In the genomic region with DNA sequence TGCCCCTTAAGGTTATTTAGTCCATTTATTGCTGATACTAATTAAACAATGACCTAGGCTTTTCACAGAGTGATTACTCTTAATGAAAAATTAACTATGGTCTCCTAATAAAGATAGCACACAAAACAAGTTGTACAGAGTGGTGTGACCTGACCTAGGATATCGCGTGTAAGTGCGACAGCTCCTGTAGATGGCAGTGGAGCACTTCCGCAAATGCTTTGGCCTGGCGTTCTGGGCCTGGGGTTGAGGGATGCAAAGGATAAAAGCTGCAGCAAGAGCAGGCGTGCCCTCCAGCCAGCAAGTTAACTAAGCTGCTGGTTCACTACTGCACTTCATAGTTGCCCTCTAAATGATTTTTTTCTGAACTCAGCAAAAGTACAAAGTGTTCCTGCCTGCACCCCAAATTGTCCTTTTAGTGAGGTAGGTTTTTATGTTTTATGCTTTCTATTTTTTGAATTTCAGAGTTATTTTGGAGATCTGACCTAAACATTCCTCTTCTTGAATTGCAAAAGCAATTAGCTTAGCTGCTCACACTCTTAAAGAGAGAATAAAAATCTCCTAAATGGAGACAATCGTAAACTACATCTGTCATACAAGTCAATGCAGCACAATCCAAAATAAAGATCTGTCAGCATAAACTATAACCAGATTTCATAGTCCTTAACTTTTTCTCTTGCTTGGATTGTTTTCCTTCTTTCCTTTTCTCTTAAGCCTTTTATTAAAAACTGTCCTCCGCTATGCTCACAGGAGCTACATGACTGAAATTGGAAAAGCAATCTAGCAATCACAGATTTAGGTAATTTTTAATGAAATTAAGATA, we compare ENCODE assay signal across 8 cellular contexts.
A peak's percentile ranks its signal among the peaks of the same experiment; 100 is the strongest.
DNase-seq lines count a peak whose midpoint lies in the region; ATAC-seq, FAIRE-seq and TF ChIP-seq lines count a peak whose summit lies in the region.

No MANE protein-coding gene starts in this region.

- H3K4me1 Mint-ChIP-seq in mesothelial cell of epicardium (peaks cover 33% of the 10 kb centered on the region), T-helper 17 cell (no peaks in the 10 kb centered on the region)

- TF ChIP-seq CTCF in endothelial cell of umbilical vein (IDR thresholded peaks at IDR 0.05; ENCODE audit: extremely low read depth in 1 of 2, insufficient read depth in 1 of 2, low read depth in 1 of 2, low read length in 2 of 2) (peak; percentile 76 to 79), mesothelial cell of epicardium (IDR thresholded peaks at IDR 0.05; ENCODE audit: unreplicated experiment) (peak; percentile 29)

- CTCF ChIA-PET in endothelial cell of umbilical vein (lab: Charles Lee): interaction anchor here (0.6 to 5.2 kb wide), 99 partner anchors 12 to 717 kb away, joined by 3 to 164 read pairs (median 4); a partner anchor contains a TSS

- no peak overlapping the region for H3K4me3 Mint-ChIP-seq in mesothelial cell of epicardium
- H3K4me3 Mint-ChIP-seq in T-helper 17 cell: no peak overlapping the region

- no peaks in the 10 kb centered on the region for H3K27me3 ChIP-seq in endothelial cell of umbilical vein (ENCODE audit: control insufficient read depth in 2 of 2, insufficient read depth in 2 of 2, low read length in 2 of 2)

- intact Hi-C loops in endothelial cell of umbilical vein (cut with micrococcal nuclease): loop anchor here (1.0 to 10.0 kb wide), 7 partner anchors 194 to 862 kb away; no protein-coding TSS in a partner anchor

- H3K27me3 Mint-ChIP-seq in mesothelial cell of epicardium (ENCODE audit: low read depth) (no peaks in the 10 kb centered on the region), T-helper 17 cell (peaks cover 13% of the 10 kb centered on the region)

- no peak overlapping the region for H3K4me2 ChIP-seq in endothelial cell of umbilical vein (ENCODE audit: insufficient read depth, low read length)

- no peak overlapping the region for H2AFZ ChIP-seq in endothelial cell of umbilical vein (ENCODE audit: low read depth, low read length)

- H3K4me3 ChIP-seq in endothelial cell of umbilical vein (replicated peaks in 1 of 3; ENCODE audit: insufficient read depth in 1 of 3, low read depth in 1 of 3, low read length in 3 of 3): no peak overlapping the region

- dilution Hi-C loops in endothelial cell of umbilical vein (cut with MboI; ENCODE audit: extremely low pct_ligation_motif_present, low sequenced_read_pairs): no loop called here

- H3K27ac Mint-ChIP-seq in mesothelial cell of epicardium (peak overlapping the region; percentile 56), T-helper 17 cell (no peak overlapping the region)

- TF ChIP-seq POLR2A in H54 (IDR thresholded peaks at IDR 0.05; ENCODE audit: low read depth, low read length) (no peak), endothelial cell of umbilical vein (IDR thresholded peaks at IDR 0.05; ENCODE audit: low read depth, low read length) (no peak)

- in situ Hi-C loops in SK-MEL-5 (cut with HindIII; ENCODE audit: low pct_unique_long_range_greater_than_20kb, low sequenced_read_pairs): no loop called here

- DNase-seq in GM03348 (ENCODE audit: low spot score) (peak; percentile 76), H54 (ENCODE audit: insufficient read length, low spot score) (peak; percentile 9), NCI-H1105 treated with DMSO at 0.1 percent for 48 hours (lab: John Stamatoyannopoulos, UW) (peak; percentile 62), SK-MEL-5 (ENCODE audit: low read depth, low spot score) (peak; percentile 82), endothelial cell of umbilical vein (ENCODE audit: low read depth, low spot score) (peak; percentile 89), mesothelial cell of epicardium (ENCODE audit: low spot score in 2 of 2, unreplicated experiment in 2 of 2) (peak; percentile 30 to 73), T-helper 17 cell (no peak), GM19238 (ENCODE audit: insufficient read length, low spot score) (no peak)

- peaks cover 7% of the 10 kb centered on the region for H3K9me3 Mint-ChIP-seq in mesothelial cell of epicardium

- H4K20me1 ChIP-seq in endothelial cell of umbilical vein (replicated peaks; ENCODE audit: control insufficient read depth, extremely low read depth, insufficient read depth, low read length): no peaks in the 10 kb centered on the region

- H3K9ac ChIP-seq in endothelial cell of umbilical vein (replicated peaks; ENCODE audit: extremely low read depth, insufficient read depth, low read length): no peak overlapping the region

- H3K36me3 Mint-ChIP-seq in mesothelial cell of epicardium (no peaks in the 10 kb centered on the region), T-helper 17 cell (ENCODE audit: low read depth) (no peaks in the 10 kb centered on the region)

- H3K9me1 ChIP-seq in endothelial cell of umbilical vein (replicated peaks; ENCODE audit: control insufficient read depth, extremely low read depth, insufficient read depth, low read length): no peaks in the 10 kb centered on the region

- no peak for ATAC-seq in T-helper 17 cell

- H3K27ac ChIP-seq in endothelial cell of umbilical vein (ENCODE audit: insufficient read depth, low read depth, low read length): no peak overlapping the region

- FAIRE-seq in H54 (lab: Jason Lieb, UNC): peak; percentile 99
- FAIRE-seq in endothelial cell of umbilical vein (lab: Jason Lieb, UNC): peak; percentile 80

- H3K9me3 ChIP-seq in endothelial cell of umbilical vein (replicated peaks; ENCODE audit: control insufficient read depth, insufficient read depth, low read length) (no peaks in the 10 kb centered on the region), T-helper 17 cell (ENCODE audit: control insufficient read depth, low read length, poor library complexity, severe bottlenecking) (no peaks in the 10 kb centered on the region)

- H3K36me3 ChIP-seq in endothelial cell of umbilical vein (ENCODE audit: control insufficient read depth in 2 of 2, extremely low read depth in 1 of 2, insufficient read depth in 2 of 2, low read length in 2 of 2): no peaks in the 10 kb centered on the region

- POLR2A ChIA-PET in endothelial cell of umbilical vein (lab: Charles Lee): no interaction called here

- BruUV-seq in endothelial cell of umbilical vein (replicated peaks; lab: Mats Ljungman, UMichigan): no TSS peak

- H3K79me2 ChIP-seq in endothelial cell of umbilical vein (ENCODE audit: control insufficient read depth, insufficient read depth, low read length): no peaks in the 10 kb centered on the region

- H3K4me1 ChIP-seq in endothelial cell of umbilical vein (ENCODE audit: control insufficient read depth, extremely low read depth, insufficient read depth, low read length): peaks cover 10% of the 10 kb centered on the region

TF ChIP-seq in endothelial cell of umbilical vein, 7 proteins besides CTCF, POLR2A, EP300 and RAD21:
- TF ChIP-seq EZH2 (IDR thresholded peaks at IDR 0.05; ENCODE audit: borderline replicate concordance, low read depth, low read length, severe bottlenecking): no peak
- TF ChIP-seq, protein P1, sequence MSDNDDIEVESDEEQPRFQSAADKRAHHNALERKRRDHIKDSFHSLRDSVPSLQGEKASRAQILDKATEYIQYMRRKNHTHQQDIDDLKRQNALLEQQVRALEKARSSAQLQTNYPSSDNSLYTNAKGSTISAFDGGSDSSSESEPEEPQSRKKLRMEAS (IDR thresholded peaks at IDR 0.05; ENCODE audit: insufficient read depth, insufficient read length): no peak
- TF ChIP-seq JUN (IDR thresholded peaks at IDR 0.05; ENCODE audit: borderline replicate concordance, insufficient read depth, insufficient read length, low read depth): no peak
- TF ChIP-seq MYC (IDR thresholded peaks at IDR 0.05; ENCODE audit: low read depth, low read length): no peak
- TF ChIP-seq GATA2 (IDR thresholded peaks at IDR 0.05; ENCODE audit: insufficient read depth, insufficient read length, low read depth, low read length): no peak
- no peak for TF ChIP-seq FOS (IDR thresholded peaks at IDR 0.05; ENCODE audit: borderline replicate concordance, insufficient read depth, low read length)
- TF ChIP-seq POLR2AphosphoS5 (IDR thresholded peaks at IDR 0.05; ENCODE audit: insufficient read depth, low read depth, low read length): no peak

Comparison
In these comparisons a context has a peak if more than half of its experiments do, and no peak if none do; other contexts are left out.
1. DNase-seq: peak in GM03348 (single experiment), H54 (single experiment), NCI-H1105 treated with DMSO at 0.1 percent for 48 hours (single experiment), SK-MEL-5 (single experiment), endothelial cell of umbilical vein (single experiment) and mesothelial cell of epicardium (2 of 2); none in T-helper 17 cell (0 of 3) and GM19238 (single experiment).